8 cellular contexts compared by ENCODE assay signal in the genomic region with DNA sequence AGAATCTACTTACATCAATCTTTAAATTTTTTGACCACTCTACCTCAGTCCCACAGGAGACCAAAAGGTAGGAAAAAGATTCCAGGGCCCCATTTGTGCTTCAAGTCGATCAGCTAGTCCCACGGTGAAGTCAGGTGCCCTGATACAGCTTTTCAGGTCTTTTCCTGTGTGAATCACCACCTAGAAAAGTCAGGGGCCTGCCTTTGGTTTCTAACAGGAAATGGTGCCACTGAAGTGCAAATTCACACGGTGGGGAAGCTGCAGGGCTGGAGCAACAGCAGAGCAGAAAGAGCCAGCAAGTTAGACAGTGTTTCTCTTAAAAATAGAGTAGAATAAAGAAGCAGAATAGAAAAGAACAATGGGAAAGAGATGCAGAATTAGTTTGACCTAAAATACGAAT.
A peak's percentile ranks its signal among the peaks of the same experiment; 100 is the strongest.
DNase-seq lines count a peak whose midpoint lies in the region; ATAC-seq lines count a peak whose summit lies in the region.

No MANE protein-coding gene starts in this region.

- in situ Hi-C loops in SK-MEL-5 (cut with HindIII; ENCODE audit: low pct_unique_long_range_greater_than_20kb, low sequenced_read_pairs), result no loop called here

- ATAC-seq in GM18511 (IDR thresholded peaks at IDR 0.05; ENCODE audit: unreplicated experiment) (peak; percentile 95), HG02870 (IDR thresholded peaks at IDR 0.05; ENCODE audit: unreplicated experiment) (peak; percentile 84)

- DNase-seq in SK-MEL-5 (ENCODE audit: low read depth, low spot score) (peak; percentile 4), amniotic epithelial cell (ENCODE audit: low read depth) (peak; percentile 21), smooth muscle cell of the brain vasculature (ENCODE audit: low read depth, low spot score) (peak; percentile 18), NCI-H2029 treated with DMSO at 0.1 percent for 48 hours (lab: John Stamatoyannopoulos, UW) (no peak), DMS 273 treated with DMSO at 0.1 percent for 48 hours (lab: John Stamatoyannopoulos, UW) (no peak), OCI-M1 (lab: John Stamatoyannopoulos, UW) (no peak)

Comparison
In these comparisons a context has a peak if more than half of its experiments do, and no peak if none do; other contexts are left out.
1. DNase-seq: peak in SK-MEL-5 (single experiment), amniotic epithelial cell (single experiment) and smooth muscle cell of the brain vasculature (single experiment); none in NCI-H2029 treated with DMSO at 0.1 percent for 48 hours (single experiment), DMS 273 treated with DMSO at 0.1 percent for 48 hours (single experiment) and OCI-M1 (single experiment).